ENCODE assay signal across 12 cellular contexts in genomic region chr22:41513391-41513790, GRCh38. TPM values are rescaled to one million over a fixed set of nuclear protein-coding genes. Genes with fewer than 3 reads are reported as not detected.
DNase-seq lines count a peak whose midpoint lies in the region; ATAC-seq and TF ChIP-seq lines count a peak whose summit lies in the region.
"Had no signal": no experiment of that assay in that cellular context is flagged by ENCODE, and none has a peak within 500 bp of the region (broad histone marks: within the 10 kb centered on the region; RNA-seq: fewer than 3 reads in every experiment).

No MANE protein-coding gene starts in this region.

- no peaks in the 10 kb centered on the region for H3K79me2 ChIP-seq in osteoblast (ENCODE audit: insufficient read depth, low read length)

- H3K36me3 ChIP-seq in osteoblast (ENCODE audit: insufficient read depth, low read length) (peaks cover 44% of the 10 kb centered on the region), vagina (peaks cover 0 to 27% of the 10 kb centered on the region in 2 donors)

- intact Hi-C loops in Right ventricle myocardium superior (cut with DNase I) (no loop called here), vagina (cut with DNase I) (no loop called here)

- no peak overlapping the region for H3K4me2 ChIP-seq in osteoblast (ENCODE audit: insufficient read depth, low read length)

- DNase-seq in RWPE1 (ENCODE audit: low spot score) (no peak), Right ventricle myocardium superior (no peak), osteoblast (ENCODE audit: insufficient read length, low spot score, missing footprints) (peak; percentile 88), vagina (ENCODE audit: extremely low spot score in 2 of 2) (no peak), kidney glomerular epithelial cell (lab: John Stamatoyannopoulos, UW) (no peak)
- DNase-seq: activated naive CD8-positive, alpha-beta T cell treated with anti-CD3 and anti-CD28 coated beads, Interleukin-2, amount 50 U/mL, for 24 hours; effector memory CD4-positive, alpha-beta T cell; NCI-H2107 had no signal

- H3K27me3 ChIP-seq in osteoblast (ENCODE audit: insufficient read depth, low read length) = no peaks in the 10 kb centered on the region
- no peaks in the 10 kb centered on the region for H3K27me3 ChIP-seq in vagina

- H4K20me1 ChIP-seq in osteoblast (ENCODE audit: insufficient read depth, low read length) = peaks cover 7% of the 10 kb centered on the region

- POLR2A ChIA-PET in RWPE1 (lab: Yijun Ruan, JAX; ENCODE audit: low non-redundant PET) = no interaction called here

- ATAC-seq in Right ventricle myocardium superior (ENCODE audit: poor library complexity) = peak; percentile 6
- ATAC-seq in GM19455 (IDR thresholded peaks at IDR 0.05; ENCODE audit: unreplicated experiment) = no peak
- no peak for ATAC-seq in HG02642 (IDR thresholded peaks at IDR 0.05; ENCODE audit: poor library complexity, unreplicated experiment)
- ATAC-seq: activated naive CD8-positive, alpha-beta T cell treated with anti-CD3 and anti-CD28 coated beads, Interleukin-2, amount 50 U/mL, for 24 hours had no signal

- H3K4me3 ChIP-seq in osteoblast (ENCODE audit: insufficient read depth, low read length) (no peak overlapping the region), vagina (no peak overlapping the region)
- H3K4me3 ChIP-seq: HAP-1 had no signal

- no peak overlapping the region for H2AFZ ChIP-seq in osteoblast (ENCODE audit: low read length)

- H3K4me1 ChIP-seq in osteoblast (ENCODE audit: insufficient read depth, low read length) = peaks cover 12% of the 10 kb centered on the region
- peaks cover 30% of the 10 kb centered on the region for H3K4me1 ChIP-seq in vagina

- H3K9me3 ChIP-seq in osteoblast (ENCODE audit: low read depth, low read length) (no peaks in the 10 kb centered on the region), vagina (no peaks in the 10 kb centered on the region)
- H3K9me3 ChIP-seq: HAP-1 had no signal

- CTCF ChIA-PET in RWPE1 (lab: Yijun Ruan, JAX) = interaction anchor here (0.6 kb wide), 1 partner anchor 91 kb away, joined by 4 read pairs; no protein-coding TSS in a partner anchor

- H3K27ac ChIP-seq in RWPE1 = peak overlapping the region; percentile 79
- H3K27ac ChIP-seq in osteoblast (ENCODE audit: low read depth, low read length) = peak overlapping the region; percentile 9
- H3K27ac ChIP-seq in vagina = peak overlapping the region; percentile 50

- no peak for TF ChIP-seq POLR2A in vagina (IDR thresholded peaks at IDR 0.05)

- TF ChIP-seq CTCF in RWPE1 (conservative IDR thresholded peaks at IDR 0.05; ENCODE audit: low read depth) (no peak), osteoblast (IDR thresholded peaks at IDR 0.05; ENCODE audit: extremely low read depth, low read depth, low read length) (no peak), vagina (IDR thresholded peaks at IDR 0.05) (no peak)

RNA-seq across cellular contexts. Expression of gene POLR3H, which starts 30.9 kb away (rescaled TPM):
- 18.3 TPM for total RNA-seq in Right ventricle myocardium superior
- total RNA-seq in osteoblast = 26.2 and 27.9 TPM in 2 replicates
- total RNA-seq in vagina = 21.4 TPM

RNA-seq across cellular contexts. Expression of gene ACO2, which starts 44.5 kb away (rescaled TPM):
- total RNA-seq in Right ventricle myocardium superior (835 TPM), osteoblast (57.9 and 60.4 TPM in 2 replicates), vagina (78.6 TPM)

RNA-seq across cellular contexts. Expression of gene PHF5A, which starts 44.9 kb away (rescaled TPM):
- 26.4 TPM for total RNA-seq in Right ventricle myocardium superior
- total RNA-seq in osteoblast = 27.7 and 38.4 TPM in 2 replicates
- total RNA-seq in vagina = 35.4 TPM

RNA-seq across cellular contexts. Expression of gene CSDC2, which starts 47.4 kb away (rescaled TPM):
- total RNA-seq in Right ventricle myocardium superior (252 TPM), osteoblast (0.88 and 1.1 TPM in 2 replicates), vagina (29.7 TPM)
- total RNA-seq: mononuclear cell had no signal

Comparison
In these comparisons a context has a peak if more than half of its experiments do, and no peak if none do; other contexts are left out.
1. H3K27ac ChIP-seq: peak in every context shown above with its lines; median percentile 79 in RWPE1; 50 in vagina; 9 in osteoblast.
2. RNA of gene ACO2, which starts 44.5 kb away (total RNA-seq): 835 TPM in Right ventricle myocardium superior (single experiment); 78.6 TPM in vagina (single experiment) and 57.9 to 60.4 TPM in osteoblast; every median in the first group is over 10 times any median in the second.